Comparison of ENCODE assay signal across 1 cellular context in genomic region chr6:3019065-3019464, GRCh38.
TF ChIP-seq lines count a peak whose summit lies in the region.

No MANE protein-coding gene starts in this region.

TF ChIP-seq in WTC11, 78 proteins besides CTCF, POLR2A, EP300 and RAD21 (continued from another document):
- no peak for TF ChIP-seq AFF4 (CRISPR knock-in tag; IDR thresholded peaks at IDR 0.05; ENCODE audit: borderline replicate concordance)
